In the genomic region with DNA sequence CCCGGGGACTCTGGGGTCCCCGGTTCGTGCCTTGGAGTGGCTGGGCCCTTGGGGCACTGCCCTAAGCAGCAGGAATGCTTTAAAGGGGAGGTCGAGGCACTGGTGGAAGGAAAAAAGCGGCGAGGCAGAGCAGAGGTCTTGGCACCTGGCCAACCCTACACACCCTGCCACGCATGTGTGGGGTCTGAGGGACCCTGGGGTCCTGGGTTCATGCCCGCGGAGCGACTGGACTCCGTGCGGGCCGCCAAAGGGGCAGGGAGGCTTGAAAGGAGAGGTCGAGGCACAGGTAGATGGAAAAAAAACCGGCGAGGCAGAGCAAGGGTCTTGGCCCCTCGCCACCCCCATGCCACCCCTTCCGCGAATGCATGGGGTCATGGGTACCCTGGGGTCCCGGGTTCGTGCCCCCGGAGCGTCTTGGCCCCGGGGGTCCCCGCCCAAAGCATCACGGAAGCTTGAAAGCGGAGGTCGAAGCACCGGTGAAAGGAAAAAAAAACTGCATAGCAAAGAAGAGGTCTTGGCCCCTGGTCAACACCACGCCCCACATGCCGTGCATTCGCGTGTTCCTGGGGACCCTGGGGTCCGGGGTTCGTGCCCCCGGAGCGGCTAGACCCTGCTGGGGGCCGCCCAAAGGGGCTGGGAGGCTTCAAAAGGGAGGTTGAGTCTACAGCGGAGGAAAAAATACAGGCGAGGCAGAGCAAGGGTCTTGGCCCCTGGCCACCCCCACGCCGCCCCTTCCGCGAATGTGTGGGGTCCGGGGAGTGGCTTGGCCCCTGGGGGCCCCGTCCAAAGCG, we compare ENCODE assay signal across 25 cellular contexts.
"Had no signal": no experiment of that assay in that cellular context is flagged by ENCODE, and none has a peak within 500 bp of the region (broad histone marks: within the 10 kb centered on the region; RNA-seq: fewer than 3 reads in every experiment).

No MANE protein-coding gene starts in this region.

- H3K4me3 Mint-ChIP-seq: immature natural killer cell; mesothelial cell of epicardium; natural killer cell treated with Interleukin-12 subunit alpha and Interleukin-12 subunit beta and Interleukin-15 and Interleukin-18, amount 100 ng/mL, for 72 hours; stimulated activated memory B cell treated with anti-CD40 and anti-IgM and Interleukin-4, amounts not matched to agents 10 μg/mL and 1 μg/mL and 100 μg/mL, for 72 hours; stimulated activated naive CD8-positive, alpha-beta T cell treated with anti-CD3 and anti-CD28 coated beads, Interleukin-15, amount 100 ng/mL, for 72 hours; type B pancreatic cell had no signal

- ATAC-seq: left colon; left lung; naive thymus-derived CD4-positive, alpha-beta T cell; natural killer cell treated with Interleukin-12 subunit alpha and Interleukin-12 subunit beta and Interleukin-15 and Interleukin-18, amount 100 ng/mL, for 72 hours; right lobe of liver had no signal

- H3K36me3 Mint-ChIP-seq: immature natural killer cell; stimulated activated memory B cell treated with anti-CD40 and anti-IgM and Interleukin-4, amounts not matched to agents 10 μg/mL and 1 μg/mL and 100 μg/mL, for 72 hours; type B pancreatic cell had no signal

- H3K4me3 ChIP-seq: left lung, lung, ovary, right atrium auricular region, right lobe of liver, smooth muscle cell, tibial nerve, uterus had no signal

- H3K9me3 Mint-ChIP-seq: type B pancreatic cell had no signal

- H3K36me3 ChIP-seq: left lung, ovary, right atrium auricular region, right lobe of liver, tibial nerve, uterus had no signal

- DNase-seq: immature natural killer cell; kidney; left colon; left lung; mesendoderm; naive thymus-derived CD4-positive, alpha-beta T cell; ovary; right lobe of liver; stimulated activated CD4-positive, alpha-beta T cell treated with anti-CD3 and anti-CD28 coated beads, Interleukin-1b, Interleukin-23, amount 100 ng/mL, for 48 hours; stimulated activated CD4-positive, alpha-beta T cell treated with anti-CD3 and anti-CD28 coated beads, Interleukin-2, amount 100 ng/mL, for 48 hours; stimulated activated CD4-positive, alpha-beta T cell treated with anti-CD3 and anti-CD28 coated beads, Interleukin-4, amount 100 ng/mL, for 4 hours; stimulated activated CD8-positive, alpha-beta memory T cell treated with anti-CD3 and anti-CD28 coated beads, Interleukin-4, amount 100 ng/mL, for 48 hours; stimulated activated naive CD4-positive, alpha-beta T cell treated with Interleukin-2 at 50 U/mL for 16 hours; stimulated activated naive CD8-positive, alpha-beta T cell treated with anti-CD3 and anti-CD28 coated beads, Interleukin-15, amount 100 ng/mL, for 72 hours; substantia nigra; uterus had no signal

- H3K9me3 ChIP-seq: right atrium auricular region, right lobe of liver had no signal

- H3K27me3 Mint-ChIP-seq: natural killer cell treated with Interleukin-12 subunit alpha and Interleukin-12 subunit beta and Interleukin-15 and Interleukin-18, amount 100 ng/mL, for 72 hours; progenitor cell of endocrine pancreas; type B pancreatic cell had no signal

- H3K27ac Mint-ChIP-seq: immature natural killer cell; mesothelial cell of epicardium; naive thymus-derived CD4-positive, alpha-beta T cell; natural killer cell treated with Interleukin-12 subunit alpha and Interleukin-12 subunit beta and Interleukin-15 and Interleukin-18, amount 100 ng/mL, for 72 hours; progenitor cell of endocrine pancreas; stimulated activated memory B cell treated with anti-CD40 and anti-IgM and Interleukin-4, amounts not matched to agents 10 μg/mL and 1 μg/mL and 100 μg/mL, for 72 hours; stimulated activated naive CD8-positive, alpha-beta T cell treated with anti-CD3 and anti-CD28 coated beads, Interleukin-15, amount 100 ng/mL, for 72 hours; type B pancreatic cell had no signal

- H3K27me3 ChIP-seq: ovary, right atrium auricular region, right lobe of liver, tibial nerve, uterus had no signal

- H3K4me1 Mint-ChIP-seq: immature natural killer cell; mesothelial cell of epicardium; stimulated activated memory B cell treated with anti-CD40 and anti-IgM and Interleukin-4, amounts not matched to agents 10 μg/mL and 1 μg/mL and 100 μg/mL, for 72 hours; stimulated activated naive CD8-positive, alpha-beta T cell treated with anti-CD3 and anti-CD28 coated beads, Interleukin-15, amount 100 ng/mL, for 72 hours had no signal

- H3K4me1 ChIP-seq: left lung, right atrium auricular region, right lobe of liver, tibial nerve, uterus had no signal

- H3K27ac ChIP-seq: left lung, ovary, right atrium auricular region, right lobe of liver, tibial nerve, uterus had no signal
